10 cellular contexts compared by ENCODE assay signal in genomic region chr17:48954300-48954755, GRCh38. TPM values are rescaled to one million over a fixed set of nuclear protein-coding genes. Genes with fewer than 3 reads are reported as not detected.
DNase-seq lines count a peak whose midpoint lies in the region; ATAC-seq, FAIRE-seq and TF ChIP-seq lines count a peak whose summit lies in the region.
"Had no signal": no experiment of that assay in that cellular context is flagged by ENCODE, and none has a peak within 500 bp of the region (broad histone marks: within the 10 kb centered on the region; RNA-seq: fewer than 3 reads in every experiment).

No MANE protein-coding gene starts in this region.

- peaks cover 5 to 6% of the 10 kb centered on the region in 2 donors for H3K4me1 Mint-ChIP-seq in natural killer cell treated with Interleukin-12 subunit alpha and Interleukin-12 subunit beta and Interleukin-15 and Interleukin-18, amount 100 ng/mL, for 72 hours (ENCODE audit: low read depth in 2 of 2)

- H3K4me3 Mint-ChIP-seq in natural killer cell treated with Interleukin-12 subunit alpha and Interleukin-12 subunit beta and Interleukin-15 and Interleukin-18, amount 100 ng/mL, for 72 hours = no peak overlapping the region

- no peak for FAIRE-seq in D721Med (lab: Jason Lieb, UNC)

- no peaks in the 10 kb centered on the region for H3K27me3 ChIP-seq in HCT116 (ENCODE audit: insufficient read depth, low read length)

- peaks cover 4 to 13% of the 10 kb centered on the region in 2 donors for H3K27me3 Mint-ChIP-seq in natural killer cell treated with Interleukin-12 subunit alpha and Interleukin-12 subunit beta and Interleukin-15 and Interleukin-18, amount 100 ng/mL, for 72 hours

- CTCF ChIA-PET in HCT116 (lab: Charles Lee) = interaction anchor here (0.6 to 4.2 kb wide), 7 partner anchors 10 to 1051 kb away, joined by 3 to 43 read pairs (median 4); partner anchors contain the start of gene SNF8

- H3K4me3 ChIP-seq in HCT116 (replicated peaks in 1 of 2; ENCODE audit: low read depth in 1 of 2, low read length in 2 of 2) = no peak overlapping the region

- peak; percentile 100 for TF ChIP-seq RAD21 in HCT116 (IDR thresholded peaks at IDR 0.05; ENCODE audit: low read depth)

- no peaks in the 10 kb centered on the region for H3K79me2 ChIP-seq in HCT116 (ENCODE audit: insufficient read depth, low read length)

- peak overlapping the region; percentile 1; the same call in 1 of the 2 replicates for H3K4me2 ChIP-seq in HCT116 (ENCODE audit: low read length)

- POLR2A ChIA-PET in HCT116 (lab: Charles Lee) = no interaction called here

- no peaks in the 10 kb centered on the region for H4K20me1 ChIP-seq in HCT116 (ENCODE audit: insufficient read depth)

- peak; percentile 99 for ATAC-seq in HCT116
- ATAC-seq in natural killer cell treated with Interleukin-12 subunit alpha and Interleukin-12 subunit beta and Interleukin-15 and Interleukin-18, amount 100 ng/mL, for 72 hours = no peak

- no peaks in the 10 kb centered on the region for H3K9me2 ChIP-seq in HCT116 (ENCODE audit: insufficient read depth)

- no peaks in the 10 kb centered on the region for H3K9me3 ChIP-seq in HCT116 (ENCODE audit: control insufficient read depth in 1 of 2, insufficient read depth in 1 of 2, low read depth in 1 of 2, low read length in 2 of 2)

- RAD21 ChIA-PET in HCT116 (lab: Charles Lee; ENCODE audit: low non-redundant PET in 1 of 2, low total read pairs in 2 of 2, uncharacterized antibody in 2 of 2, unreplicated experiment in 2 of 2) = interaction anchor here (1.7 to 2.1 kb wide), 2 partner anchors 78 kb away, joined by 10 to 18 read pairs; no protein-coding TSS in a partner anchor

- TF ChIP-seq POLR2A in HCT116 (IDR thresholded peaks at IDR 0.05; ENCODE audit: borderline replicate concordance, extremely low read depth, insufficient read depth, insufficient read length) = no peak

- no peak overlapping the region for H3K27ac ChIP-seq in HCT116 (ENCODE audit: low read depth, low read length)

- peak overlapping the region; percentile 91 for H2AFZ ChIP-seq in HCT116 (ENCODE audit: low read depth, low read length, poor library complexity, severe bottlenecking)

- intact Hi-C loops in HCT116 (cut with micrococcal nuclease) = loop anchor here (1.0 to 10.0 kb wide), 3 partner anchors 78 to 270 kb away; no protein-coding TSS in a partner anchor

- no peaks in the 10 kb centered on the region for H3K36me3 Mint-ChIP-seq in natural killer cell treated with Interleukin-12 subunit alpha and Interleukin-12 subunit beta and Interleukin-15 and Interleukin-18, amount 100 ng/mL, for 72 hours

- H3K4me1 ChIP-seq in HCT116 (ENCODE audit: control insufficient read depth in 1 of 2, insufficient read depth in 2 of 2, low read length in 2 of 2) = peaks cover 0 to 8% of the 10 kb centered on the region in 2 experiments; a peak in 2 of 4 replicates

- no peaks in the 10 kb centered on the region for H3K9me3 Mint-ChIP-seq in natural killer cell treated with Interleukin-12 subunit alpha and Interleukin-12 subunit beta and Interleukin-15 and Interleukin-18, amount 100 ng/mL, for 72 hours

- no TSS peak for BruUV-seq in HCT116 (replicated peaks; lab: Mats Ljungman, UMichigan)

- no peak overlapping the region for H3K27ac Mint-ChIP-seq in natural killer cell treated with Interleukin-12 subunit alpha and Interleukin-12 subunit beta and Interleukin-15 and Interleukin-18, amount 100 ng/mL, for 72 hours

- DNase-seq in D721Med (ENCODE audit: insufficient read length, low spot score) (no peak), HCT116 (ENCODE audit: low read depth, low spot score) (peak; percentile 69), SW480 (ENCODE audit: low spot score) (peak; percentile 75), islet precursor cell (peak; percentile 85), anterior cingulate cortex (lab: John Stamatoyannopoulos, UW) (no peak), dedifferentiated amniotic fluid mesenchymal stem cell (ENCODE audit: extremely low spot score) (no peak)
- no peak for DNase-seq in natural killer cell treated with Interleukin-12 subunit alpha and Interleukin-12 subunit beta and Interleukin-15 and Interleukin-18, amount 100 ng/mL, for 72 hours (ENCODE audit: low spot score)
- DNase-seq in activated CD8-positive, alpha-beta memory T cell treated with anti-CD3 and anti-CD28 coated beads, Interleukin-2, amount 50 U/mL, for 4 hours = no peak
- DNase-seq: activated effector memory CD4-positive, alpha-beta T cell treated with anti-CD3 and anti-CD28 coated beads, Interleukin-2, amount 50 U/mL, for 16 hours; NCI-H2171 had no signal

- no peaks in the 10 kb centered on the region for H3K36me3 ChIP-seq in HCT116 (ENCODE audit: control insufficient read depth in 1 of 2, insufficient read depth in 2 of 2, low read length in 2 of 2)

- TF ChIP-seq CTCF in D721Med (IDR thresholded peaks at IDR 0.05; ENCODE audit: insufficient read depth, missing control alignments) (peak; percentile 93), HCT116 (IDR thresholded peaks at IDR 0.05 in 2 of 3, conservative IDR thresholded peaks at IDR 0.05 in 1 of 3; ENCODE audit: borderline replicate concordance in 1 of 3, insufficient read depth in 1 of 3, low read depth in 2 of 3, low read length in 2 of 3) (peak; percentile 89 to 98 (median 98))

- no peak overlapping the region for H3K9ac ChIP-seq in HCT116 (ENCODE audit: low read length)

TF ChIP-seq in HCT116, 20 proteins besides CTCF, POLR2A, EP300 and RAD21:
- TF ChIP-seq SIN3A (IDR thresholded peaks at IDR 0.05; ENCODE audit: low read depth) (no peak), EGR1 (IDR thresholded peaks at IDR 0.05; ENCODE audit: low read depth) (no peak), EZH2phosphoT487 (IDR thresholded peaks at IDR 0.05; ENCODE audit: borderline replicate concordance) (no peak), SRF (IDR thresholded peaks at IDR 0.05; ENCODE audit: low read depth) (no peak)
- TF ChIP-seq, protein P1, sequence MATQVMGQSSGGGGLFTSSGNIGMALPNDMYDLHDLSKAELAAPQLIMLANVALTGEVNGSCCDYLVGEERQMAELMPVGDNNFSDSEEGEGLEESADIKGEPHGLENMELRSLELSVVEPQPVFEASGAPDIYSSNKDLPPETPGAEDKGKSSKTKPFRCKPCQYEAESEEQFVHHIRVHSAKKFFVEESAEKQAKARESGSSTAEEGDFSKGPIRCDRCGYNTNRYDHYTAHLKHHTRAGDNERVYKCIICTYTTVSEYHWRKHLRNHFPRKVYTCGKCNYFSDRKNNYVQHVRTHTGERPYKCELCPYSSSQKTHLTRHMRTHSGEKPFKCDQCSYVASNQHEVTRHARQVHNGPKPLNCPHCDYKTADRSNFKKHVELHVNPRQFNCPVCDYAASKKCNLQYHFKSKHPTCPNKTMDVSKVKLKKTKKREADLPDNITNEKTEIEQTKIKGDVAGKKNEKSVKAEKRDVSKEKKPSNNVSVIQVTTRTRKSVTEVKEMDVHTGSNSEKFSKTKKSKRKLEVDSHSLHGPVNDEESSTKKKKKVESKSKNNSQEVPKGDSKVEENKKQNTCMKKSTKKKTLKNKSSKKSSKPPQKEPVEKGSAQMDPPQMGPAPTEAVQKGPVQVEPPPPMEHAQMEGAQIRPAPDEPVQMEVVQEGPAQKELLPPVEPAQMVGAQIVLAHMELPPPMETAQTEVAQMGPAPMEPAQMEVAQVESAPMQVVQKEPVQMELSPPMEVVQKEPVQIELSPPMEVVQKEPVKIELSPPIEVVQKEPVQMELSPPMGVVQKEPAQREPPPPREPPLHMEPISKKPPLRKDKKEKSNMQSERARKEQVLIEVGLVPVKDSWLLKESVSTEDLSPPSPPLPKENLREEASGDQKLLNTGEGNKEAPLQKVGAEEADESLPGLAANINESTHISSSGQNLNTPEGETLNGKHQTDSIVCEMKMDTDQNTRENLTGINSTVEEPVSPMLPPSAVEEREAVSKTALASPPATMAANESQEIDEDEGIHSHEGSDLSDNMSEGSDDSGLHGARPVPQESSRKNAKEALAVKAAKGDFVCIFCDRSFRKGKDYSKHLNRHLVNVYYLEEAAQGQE (IDR thresholded peaks at IDR 0.05; ENCODE audit: low read depth) = no peak
TF ChIP-seq in HCT116: peak in this region for 0.

RNA-seq across cellular contexts. Expression of gene SNF8, which starts 9.7 kb away (rescaled TPM):
- total RNA-seq in HCT116 (2021; ENCODE audit: unreplicated experiment) = 178 TPM
- 158 and 161 TPM in 2 replicates for polyA plus RNA-seq in HCT116 (2012)
- 100 to 1,000 TPM; 116 to 148 TPM for total RNA-seq in natural killer cell treated with Interleukin-12 subunit alpha and Interleukin-12 subunit beta and Interleukin-15 and Interleukin-18, amount 100 ng/mL, for 72 hours

RNA-seq across cellular contexts. Expression of gene GIP, which starts 14.1 kb away (rescaled TPM):
- not detected for total RNA-seq in HCT116 (2021; ENCODE audit: unreplicated experiment)
- polyA plus RNA-seq in HCT116 (2012) = not detected in 2 replicates
- total RNA-seq in natural killer cell treated with Interleukin-12 subunit alpha and Interleukin-12 subunit beta and Interleukin-15 and Interleukin-18, amount 100 ng/mL, for 72 hours = not detected

RNA-seq across cellular contexts. Expression of gene IGF2BP1, which starts 42.9 kb away (rescaled TPM):
- total RNA-seq in HCT116 (2021; ENCODE audit: unreplicated experiment) = 0.91 TPM
- polyA plus RNA-seq in HCT116 (2012) = 0.09 and 0.25 TPM in 2 replicates
- under 1 TPM in 1 of 2 donors, not detected in 1; 0.55 TPM for total RNA-seq in natural killer cell treated with Interleukin-12 subunit alpha and Interleukin-12 subunit beta and Interleukin-15 and Interleukin-18, amount 100 ng/mL, for 72 hours

RNA-seq across cellular contexts. Expression of gene UBE2Z, which starts 46.1 kb away (rescaled TPM):
- total RNA-seq in HCT116 (2021; ENCODE audit: unreplicated experiment) = 119 TPM
- polyA plus RNA-seq in HCT116 (2012) = 77.7 and 87.6 TPM in 2 replicates
- 100 to 1,000 TPM; 109 to 130 TPM for total RNA-seq in natural killer cell treated with Interleukin-12 subunit alpha and Interleukin-12 subunit beta and Interleukin-15 and Interleukin-18, amount 100 ng/mL, for 72 hours

Comparison
In these comparisons a context has a peak if more than half of its experiments do, and no peak if none do; other contexts are left out.
1. DNase-seq: peak in HCT116 (single experiment), SW480 (single experiment) and islet precursor cell (single experiment); none in D721Med (single experiment), natural killer cell treated with Interleukin-12 subunit alpha and Interleukin-12 subunit beta and Interleukin-15 and Interleukin-18, amount 100 ng/mL, for 72 hours (single experiment), anterior cingulate cortex (0 of 58), activated CD8-positive, alpha-beta memory T cell treated with anti-CD3 and anti-CD28 coated beads, Interleukin-2, amount 50 U/mL, for 4 hours (single experiment) and dedifferentiated amniotic fluid mesenchymal stem cell (single experiment).